In the genomic region with DNA sequence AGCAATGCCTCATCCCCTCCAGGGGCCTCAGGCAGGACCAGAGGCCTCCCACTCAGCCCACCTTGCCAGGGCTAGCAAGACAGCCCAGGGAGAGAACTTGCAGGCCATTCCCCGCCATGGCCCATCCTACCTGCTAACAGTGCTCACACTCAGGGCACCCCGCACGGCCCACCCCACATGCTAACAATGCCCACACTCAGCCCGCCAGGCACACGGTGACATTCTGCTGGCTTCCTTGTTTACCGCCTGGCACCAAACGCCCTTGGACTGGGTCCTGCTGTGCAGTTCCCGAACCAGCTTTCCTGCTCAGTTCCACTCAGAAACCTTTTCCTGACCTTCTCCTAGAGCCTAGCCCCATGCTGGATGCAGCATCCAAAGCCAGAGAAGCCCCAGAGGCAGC, we compare ENCODE assay signal across 20 cellular contexts.
"Had no signal": no experiment of that assay in that cellular context is flagged by ENCODE, and none has a peak within 500 bp of the region (broad histone marks: within the 10 kb centered on the region; RNA-seq: fewer than 3 reads in every experiment).

No MANE protein-coding gene starts in this region.

- H3K36me3 ChIP-seq: gastroesophageal sphincter, left lung, pancreas, spleen, tibial nerve, upper lobe of left lung, uterus had no signal

- H3K27ac ChIP-seq: esophagus muscularis mucosa, foreskin keratinocyte, gastroesophageal sphincter, heart left ventricle, hepatocyte, left lung, pancreas, skin epidermis, spleen, tibial nerve, upper lobe of left lung, uterus had no signal

- DNase-seq: effector CD8-positive, alpha-beta T cell; foreskin keratinocyte; heart left ventricle; kidney; naive thymus-derived CD8-positive, alpha-beta T cell; nephron progenitor cell; occipital lobe; pancreas; spleen; stimulated activated CD4-positive, alpha-beta T cell treated with anti-CD3 and anti-CD28 coated beads, Interleukin-4, amount 100 ng/mL, for 4 hours; stimulated activated naive CD8-positive, alpha-beta T cell treated with anti-CD3 and anti-CD28 coated beads, Interleukin-15, Interleukin-2, amounts not matched to agents 100 U/mL and 50 U/mL, for 24 hours; upper lobe of left lung; uterus had no signal

- H3K4me2 ChIP-seq: hepatocyte had no signal

- H3K9me3 ChIP-seq: esophagus muscularis mucosa, gastroesophageal sphincter, heart left ventricle, left lung, pancreas, spleen, thoracic aorta, tibial nerve, upper lobe of left lung, uterus had no signal

- H3K27me3 ChIP-seq: foreskin keratinocyte, heart left ventricle, hepatocyte, pancreas, upper lobe of left lung, uterus had no signal

- H3K79me2 ChIP-seq: hepatocyte had no signal

- H3K4me3 ChIP-seq: esophagus muscularis mucosa, gastroesophageal sphincter, heart left ventricle, hepatocyte, left lung, pancreas, skin epidermis, spleen, thoracic aorta, tibial nerve, upper lobe of left lung, uterus had no signal

- H3K4me1 ChIP-seq: esophagus muscularis mucosa, foreskin keratinocyte, gastroesophageal sphincter, heart left ventricle, left lung, pancreas, spleen, tibial nerve, upper lobe of left lung, uterus had no signal

- H2AFZ ChIP-seq: hepatocyte had no signal
